ENCODE assay signal across 9 cellular contexts in the genomic region with DNA sequence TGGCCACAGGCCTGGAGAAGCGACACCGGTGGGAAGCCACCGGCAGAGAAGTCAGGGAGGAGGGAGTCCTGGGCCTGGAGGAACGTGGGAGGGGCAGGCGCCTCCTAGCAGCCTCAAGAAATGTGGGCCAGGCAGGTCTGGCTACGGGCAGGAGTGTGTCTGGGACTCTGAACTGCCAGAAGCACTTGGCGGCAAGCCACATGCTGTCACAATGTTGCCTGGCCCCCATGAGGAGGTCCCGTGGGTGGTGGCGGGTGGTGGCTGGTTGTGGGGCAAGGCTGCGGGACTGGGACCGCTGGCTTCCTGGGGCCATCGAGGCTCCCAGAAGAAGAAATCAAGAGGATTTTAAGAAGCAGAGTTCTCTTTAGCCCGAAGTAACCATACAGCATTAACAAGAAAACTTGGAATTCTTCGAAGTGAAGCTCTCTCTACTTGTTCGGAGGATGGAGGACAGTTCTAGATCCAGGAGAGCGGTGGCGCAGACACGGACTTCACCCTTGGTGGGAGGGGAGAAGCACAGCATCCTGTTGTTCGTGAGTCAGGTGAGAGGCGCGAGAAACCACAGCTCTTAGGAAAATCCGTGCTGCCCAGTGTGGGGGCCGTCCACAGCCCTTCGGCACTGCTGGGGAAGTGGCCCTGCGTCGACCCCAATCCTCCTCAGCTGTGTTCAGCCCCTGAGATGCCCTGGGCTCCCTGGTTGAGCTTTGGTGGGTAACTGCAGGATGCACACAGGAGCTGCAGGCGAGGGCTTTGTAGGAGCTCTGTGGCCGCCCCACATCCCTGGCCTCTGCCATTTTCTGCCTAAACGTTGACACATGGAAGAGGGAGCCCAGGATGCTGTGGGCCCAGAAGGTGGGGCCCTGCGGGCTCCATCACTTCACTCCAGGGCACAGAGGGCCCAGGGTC. TPM values are rescaled to one million over a fixed set of nuclear protein-coding genes. Genes with fewer than 3 reads are reported as not detected.
DNase-seq lines count a peak whose midpoint lies in the region; ATAC-seq, FAIRE-seq and TF ChIP-seq lines count a peak whose summit lies in the region.
"Had no signal": no experiment of that assay in that cellular context is flagged by ENCODE, and none has a peak within 500 bp of the region (broad histone marks: within the 10 kb centered on the region; RNA-seq: fewer than 3 reads in every experiment).

No MANE protein-coding gene starts in this region.

- no peak overlapping the region for H3K4me2 ChIP-seq in GM23338

- H3K4me1 Mint-ChIP-seq in GM23338, result peaks cover 47% of the 10 kb centered on the region
- H3K4me1 Mint-ChIP-seq in activated naive CD8-positive, alpha-beta T cell treated with anti-CD3 and anti-CD28 coated beads for 36 hours, result peaks cover 81% of the 10 kb centered on the region

- H3K9me3 Mint-ChIP-seq in GM23338, result no peaks in the 10 kb centered on the region; the same call in 2 of the 3 replicates
- no peaks in the 10 kb centered on the region for H3K9me3 Mint-ChIP-seq in activated naive CD8-positive, alpha-beta T cell treated with anti-CD3 and anti-CD28 coated beads for 36 hours

- H3K4me3 Mint-ChIP-seq in GM23338, result no peak overlapping the region; the same call in 2 of the 3 replicates
- H3K4me3 Mint-ChIP-seq in activated naive CD8-positive, alpha-beta T cell treated with anti-CD3 and anti-CD28 coated beads for 36 hours, result peak overlapping the region; percentile 26

- no peak for FAIRE-seq in H54 (lab: Jason Lieb, UNC)

- H3K4me3 ChIP-seq in GM23338 (no peak overlapping the region), left ventricle myocardium inferior (peak overlapping the region; percentile 38)

- H3K4me1 ChIP-seq in GM23338 (ENCODE audit: insufficient read depth) (no peaks in the 10 kb centered on the region; the same call in 1 of the 2 replicates), left ventricle myocardium inferior (peaks cover 97% of the 10 kb centered on the region)

- intact Hi-C loops in left ventricle myocardium inferior (cut with micrococcal nuclease), result no loop called here

- H3K27me3 Mint-ChIP-seq in GM23338 (ENCODE audit: insufficient read depth, low read depth, poor library complexity), result peaks cover 15% of the 10 kb centered on the region
- H3K27me3 Mint-ChIP-seq in activated naive CD8-positive, alpha-beta T cell treated with anti-CD3 and anti-CD28 coated beads for 36 hours, result no peaks in the 10 kb centered on the region

- no peaks in the 10 kb centered on the region for H3K9me2 ChIP-seq in GM23338 (ENCODE audit: insufficient read depth)

- H3K27me3 ChIP-seq in GM23338 (ENCODE audit: insufficient read depth), result no peaks in the 10 kb centered on the region
- no peaks in the 10 kb centered on the region for H3K27me3 ChIP-seq in left ventricle myocardium inferior (ENCODE audit: low read depth)

- peaks cover 100% of the 10 kb centered on the region for H3K79me2 ChIP-seq in GM23338 (replicated peaks; ENCODE audit: insufficient read depth)

- H3K9me3 ChIP-seq in left ventricle myocardium inferior (replicated peaks), result no peaks in the 10 kb centered on the region

- H3K27ac Mint-ChIP-seq in GM23338, result 0 out of 2 replicates have a peak overlapping the region, but pooled peaks have one; percentile 60
- peak overlapping the region; percentile 70 for H3K27ac Mint-ChIP-seq in activated naive CD8-positive, alpha-beta T cell treated with anti-CD3 and anti-CD28 coated beads for 36 hours

- H3F3A ChIP-seq in GM23338 (replicated peaks; ENCODE audit: low read depth), result peaks cover 3% of the 10 kb centered on the region

- ATAC-seq in GM23338 (no peak), HG03354 (IDR thresholded peaks at IDR 0.05; ENCODE audit: poor library complexity, severe bottlenecking, unreplicated experiment) (no peak)

- peaks cover 21% of the 10 kb centered on the region for H3K36me3 Mint-ChIP-seq in GM23338 (ENCODE audit: low read depth)
- peaks cover 22% of the 10 kb centered on the region for H3K36me3 Mint-ChIP-seq in activated naive CD8-positive, alpha-beta T cell treated with anti-CD3 and anti-CD28 coated beads for 36 hours

- DNase-seq in GM23338 (ENCODE audit: low spot score) (no peak), left ventricle myocardium inferior (peak; percentile 80), retina (peak; percentile 50), NCI-H748 (lab: John Stamatoyannopoulos, UW; ENCODE audit: unreplicated experiment) (no peak), NCI-H1105 (lab: John Stamatoyannopoulos, UW) (no peak), H54 (ENCODE audit: insufficient read length, low spot score) (no peak)
- peak; percentile 53 for DNase-seq in activated naive CD8-positive, alpha-beta T cell treated with anti-CD3 and anti-CD28 coated beads for 36 hours
- DNase-seq: NCI-H69 had no signal

- TF ChIP-seq CTCF in GM23338 (conservative IDR thresholded peaks at IDR 0.05; ENCODE audit: low read depth in 2 of 2), result no peak
- TF ChIP-seq CTCF in left ventricle myocardium inferior (IDR thresholded peaks at IDR 0.05; ENCODE audit: borderline replicate concordance), result no peak

- peak overlapping the region; percentile 78; the same call in 1 of the 2 replicates for H3K27ac ChIP-seq in GM23338 (ENCODE audit: low read depth)
- H3K27ac ChIP-seq in left ventricle myocardium inferior (replicated peaks), result peak overlapping the region; percentile 61

- peaks cover 80% of the 10 kb centered on the region for H4K20me1 ChIP-seq in GM23338 (replicated peaks; ENCODE audit: insufficient read depth)

- H3K36me3 ChIP-seq in GM23338 (ENCODE audit: insufficient read depth), result no peaks in the 10 kb centered on the region; the same call in 1 of the 2 replicates
- peaks cover 5% of the 10 kb centered on the region for H3K36me3 ChIP-seq in left ventricle myocardium inferior

- no peak overlapping the region for H2AFZ ChIP-seq in GM23338

- no peak for TF ChIP-seq POLR2A in H54 (IDR thresholded peaks at IDR 0.05; ENCODE audit: low read depth, low read length)

TF ChIP-seq in GM23338, 12 proteins besides CTCF, POLR2A, EP300 and RAD21 (continues in another document):
- no peak for TF ChIP-seq JUNB (IDR thresholded peaks at IDR 0.05; ENCODE audit: unreplicated experiment)
- no peak for TF ChIP-seq ZNF114 (CRISPR knock-in tag; IDR thresholded peaks at IDR 0.05)
- no peak for TF ChIP-seq ZNF331 (CRISPR knock-in tag; IDR thresholded peaks at IDR 0.05; ENCODE audit: low read depth)
- no peak for TF ChIP-seq EZH2phosphoT487 (IDR thresholded peaks at IDR 0.05; ENCODE audit: unreplicated experiment)
- TF ChIP-seq STAT1 (IDR thresholded peaks at IDR 0.05; ENCODE audit: unreplicated experiment), result no peak
- TF ChIP-seq EZH2 (IDR thresholded peaks at IDR 0.05; ENCODE audit: low read depth, unreplicated experiment), result no peak

RNA-seq across cellular contexts. Expression of a gene that starts 12.4 kb away (rescaled TPM):
- total RNA-seq in GM23338 (2014; rRNA removed; shearing (Covaris generic)), result 62.8 and 66.8 TPM in 2 replicates
- polyA plus RNA-seq in GM23338 (2016; fragmentation: Nextera tagmentation; extraction: Ambion mirVana), result 9.3 and 10.4 TPM in 2 replicates
- 10 to 100 TPM; 25.4 to 27.3 TPM for total RNA-seq in activated naive CD8-positive, alpha-beta T cell treated with anti-CD3 and anti-CD28 coated beads for 36 hours
- 37.9 TPM for total RNA-seq in left ventricle myocardium inferior

RNA-seq across cellular contexts. Expression of a gene that starts 45.9 kb away (rescaled TPM):
- total RNA-seq in GM23338 (2014; rRNA removed; shearing (Covaris generic)), result 54.3 and 79.1 TPM in 2 replicates
- polyA plus RNA-seq in GM23338 (2016; fragmentation: Nextera tagmentation; extraction: Ambion mirVana), result 167 and 173 TPM in 2 replicates
- 10 to 100 TPM; 69.3 to 71.4 TPM for total RNA-seq in activated naive CD8-positive, alpha-beta T cell treated with anti-CD3 and anti-CD28 coated beads for 36 hours
- 37.0 TPM for total RNA-seq in left ventricle myocardium inferior

Comparison
In these comparisons a context has a peak if more than half of its experiments do, and no peak if none do; other contexts are left out.
1. DNase-seq: peak in activated naive CD8-positive, alpha-beta T cell treated with anti-CD3 and anti-CD28 coated beads for 36 hours (single experiment), left ventricle myocardium inferior (single experiment) and retina (single experiment); none in GM23338 (single experiment), NCI-H748 (single experiment), NCI-H1105 (single experiment) and H54 (single experiment).